1 cellular context compared by ENCODE assay signal in genomic region chrX:13646154-13646549, GRCh38.
TF ChIP-seq lines count a peak whose summit lies in the region.

No MANE protein-coding gene starts in this region.

TF ChIP-seq in HEK293, 187 proteins besides CTCF, POLR2A, EP300 and RAD21 (continued from another document):
- TF ChIP-seq PRDM4 (tag by site-specific recombination; IDR thresholded peaks at IDR 0.05) (peak; percentile 94), OSR2 (tag by site-specific recombination; IDR thresholded peaks at IDR 0.05) (no peak), ZNF677 (tag by site-specific recombination; IDR thresholded peaks at IDR 0.05) (no peak), MEIS1 (CRISPR knock-in tag; IDR thresholded peaks at IDR 0.05; ENCODE audit: borderline replicate concordance) (no peak)
TF ChIP-seq in HEK293: peak in this region for 10.
